In the genomic region with DNA sequence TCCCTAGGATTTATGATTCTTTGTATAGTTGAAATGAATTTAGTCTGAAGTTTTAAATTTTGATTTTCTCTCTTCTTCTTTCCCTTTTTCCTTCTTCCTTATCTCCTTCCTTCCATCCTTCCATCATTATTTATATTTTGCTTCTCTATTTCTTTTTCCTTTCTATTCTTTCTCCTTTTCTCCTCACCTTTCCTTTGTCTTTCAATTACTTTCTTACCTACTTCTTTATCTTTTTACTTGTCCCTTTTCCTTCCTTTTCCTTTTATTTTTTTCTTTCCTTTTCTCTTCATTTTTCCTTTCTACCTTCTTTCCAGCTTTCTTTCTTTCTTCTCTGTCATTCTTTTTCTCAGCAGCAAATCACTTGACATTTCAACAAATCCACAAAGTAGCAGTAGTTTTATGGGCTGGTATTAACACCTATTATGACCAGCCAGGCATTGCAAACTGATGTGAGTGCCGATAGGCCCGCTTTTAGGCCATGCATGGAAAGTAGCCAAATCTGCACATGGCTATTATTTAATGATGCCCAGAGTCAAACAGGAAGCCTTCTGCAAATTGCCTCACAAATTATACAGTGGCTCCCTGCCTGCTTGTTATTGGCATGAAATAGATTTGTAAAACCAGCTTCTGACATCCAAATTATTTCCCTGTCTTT, we compare ENCODE assay signal across 21 cellular contexts. TPM values are rescaled to one million over a fixed set of nuclear protein-coding genes. Genes with fewer than 3 reads are reported as not detected.
DNase-seq lines count a peak whose midpoint lies in the region; ATAC-seq, FAIRE-seq and TF ChIP-seq lines count a peak whose summit lies in the region.
"Had no signal": no experiment of that assay in that cellular context is flagged by ENCODE, and none has a peak within 500 bp of the region (broad histone marks: within the 10 kb centered on the region; RNA-seq: fewer than 3 reads in every experiment).

No MANE protein-coding gene starts in this region.

- CTCF ChIA-PET in HEK293 (lab: Yijun Ruan, JAX) (interaction anchor here (0.6 to 0.7 kb wide), 2 partner anchors 33 to 1111 kb away, joined by 3 read pairs; no protein-coding TSS in a partner anchor), K562 (lab: Yijun Ruan, JAX; ENCODE audit: low intra/inter-chr PET ratio) (no interaction called here)

- H3K9ac ChIP-seq in K562 (ENCODE audit: insufficient read depth in 1 of 2, low read depth in 2 of 2, low read length in 2 of 2) (no peak overlapping the region), trophoblast cell (ENCODE audit: low read length) (no peak overlapping the region)

- H4K12ac ChIP-seq in trophoblast cell (ENCODE audit: low read depth, low read length) = no peak overlapping the region

- FAIRE-seq in K562 (lab: Jason Lieb, UNC) (no peak), GM12892 (lab: Jason Lieb, UNC) (no peak)
- FAIRE-seq: HTR-8/SVneo had no signal

- in situ Hi-C loops in K562 (cut with MboI) = no loop called here

- 0% methylated on average over 2 of the region's 2 CpGs for WGBS in K562 (ENCODE audit: insufficient coverage, low coverage, missing lambda C conversion rate)
- WGBS in trophoblast cell (ENCODE audit: extremely low coverage, insufficient coverage, insufficient read length) = no CpG with 5 or more reads among the region's 2 CpGs

- H2AFZ ChIP-seq in K562 (ENCODE audit: low read depth, low read length) (no peak overlapping the region), trophoblast cell (ENCODE audit: insufficient read depth, low read length, poor library complexity) (no peak overlapping the region)

- H3K27ac ChIP-seq in HEK293 (ENCODE audit: extremely low read depth, low read depth, low read length) = no peak overlapping the region
- no peak overlapping the region for H3K27ac ChIP-seq in K562 (ENCODE audit: extremely low read depth, low read depth, low read length)
- H3K27ac ChIP-seq in trophoblast cell (ENCODE audit: low read depth, low read length) = no peak overlapping the region
- H3K27ac ChIP-seq: adrenal gland, foreskin keratinocyte, SK-N-MC, suprapubic skin had no signal

- no peak overlapping the region for H4K91ac ChIP-seq in trophoblast cell (ENCODE audit: low read depth, low read length)

- no peak for TF ChIP-seq POLR2A in K562 (conservative IDR thresholded peaks at IDR 0.05)
- no peak for TF ChIP-seq POLR2A in GM12892 (IDR thresholded peaks at IDR 0.05; ENCODE audit: low read depth, low read length)

- H3K9me3 ChIP-seq in BE2C (no peaks in the 10 kb centered on the region), HEK293 (ENCODE audit: control insufficient read depth, insufficient read depth, low read depth, low read length) (no peaks in the 10 kb centered on the region), K562 (replicated peaks; ENCODE audit: control insufficient read depth, insufficient read depth, low read depth, low read length) (no peaks in the 10 kb centered on the region), trophoblast cell (ENCODE audit: insufficient read depth, low read depth, low read length) (no peaks in the 10 kb centered on the region)
- H3K9me3 ChIP-seq: adrenal gland, MG63, suprapubic skin had no signal

- H2AK5ac ChIP-seq in trophoblast cell (ENCODE audit: low read length) = no peak overlapping the region

- no peaks in the 10 kb centered on the region for H3K79me1 ChIP-seq in trophoblast cell (ENCODE audit: low read length)

- H3K14ac ChIP-seq in trophoblast cell (ENCODE audit: low read length) = no peak overlapping the region

- H3K18ac ChIP-seq in trophoblast cell (ENCODE audit: low read length) = no peak overlapping the region

- intact Hi-C loops in K562 (cut with micrococcal nuclease) = no loop called here

- H3K4me3 ChIP-seq in BE2C (ENCODE audit: low read depth, low read length) = no peak overlapping the region
- H3K4me3 ChIP-seq in HEK293 (ENCODE audit: low read depth, low read length) = no peak overlapping the region
- no peak overlapping the region for H3K4me3 ChIP-seq in K562
- no peak overlapping the region for H3K4me3 ChIP-seq in trophoblast cell (ENCODE audit: low read depth, low read length)
- H3K4me3 ChIP-seq: adrenal gland, MG63, SK-N-MC, suprapubic skin had no signal

- DNase-seq in BE2C (peak; percentile 49), NCI-H2196 (lab: John Stamatoyannopoulos, UW; ENCODE audit: unreplicated experiment) (peak; percentile 83), K562 (ENCODE audit: extremely low read depth in 1 of 4, low spot score in 3 of 4) (no peak), trophoblast cell (no peak), GM12892 (ENCODE audit: insufficient read length) (no peak)
- DNase-seq: activated CD4-positive, alpha-beta memory T cell treated with anti-CD3 and anti-CD28 coated beads for 36 hours; adrenal gland; cerebellar nuclear complex; foreskin keratinocyte; left cardiac atrium; MG63; PC-3; stimulated activated CD4-positive, alpha-beta T cell treated with anti-CD3 and anti-CD28 coated beads, Interleukin-2, amount 100 ng/mL, for 48 hours; stimulated activated CD8-positive, alpha-beta memory T cell treated with anti-CD3 and anti-CD28 coated beads, Interleukin-4, amount 100 ng/mL, for 48 hours had no signal

- H3K79me2 ChIP-seq in K562 (ENCODE audit: control insufficient read depth, insufficient read depth, low read length) (no peaks in the 10 kb centered on the region), trophoblast cell (ENCODE audit: control insufficient read depth, insufficient read depth, low read length, poor library complexity) (no peaks in the 10 kb centered on the region)

- ATAC-seq in K562 (no peak), HG03354 (IDR thresholded peaks at IDR 0.05; ENCODE audit: poor library complexity, severe bottlenecking, unreplicated experiment) (no peak), HG03342 (IDR thresholded peaks at IDR 0.05; ENCODE audit: unreplicated experiment) (no peak)
- ATAC-seq: foreskin keratinocyte, HCT116, left cardiac atrium, PC-3 had no signal

- H2BK120ac ChIP-seq in trophoblast cell (ENCODE audit: insufficient read depth, low read length, poor library complexity) = no peak overlapping the region

- H3K4me2 ChIP-seq in K562 (ENCODE audit: insufficient read depth, low read length) (no peak overlapping the region), trophoblast cell (ENCODE audit: low read length) (no peak overlapping the region)

- TF ChIP-seq RAD21 in K562 (CRISPR knock-in tag; conservative IDR thresholded peaks at IDR 0.05 in 1 of 2, IDR thresholded peaks at IDR 0.05 in 1 of 2) = no peak

- no peak for TF ChIP-seq EP300 in K562 (IDR thresholded peaks at IDR 0.05; ENCODE audit: low read length)

- H3K4ac ChIP-seq in trophoblast cell (ENCODE audit: low read depth, low read length) = no peak overlapping the region

- H3K36me3 ChIP-seq in BE2C = no peaks in the 10 kb centered on the region
- no peaks in the 10 kb centered on the region for H3K36me3 ChIP-seq in HEK293 (ENCODE audit: control insufficient read depth in 2 of 2, insufficient read depth in 1 of 2, low read length in 2 of 2)
- H3K36me3 ChIP-seq in K562 (ENCODE audit: control insufficient read depth, insufficient read depth, low read length) = no peaks in the 10 kb centered on the region
- H3K36me3 ChIP-seq in trophoblast cell (ENCODE audit: control insufficient read depth in 1 of 2, insufficient read depth in 2 of 2, low read length in 2 of 2) = no peaks in the 10 kb centered on the region
- H3K36me3 ChIP-seq: adrenal gland, MG63, suprapubic skin had no signal

- no peak for TF ChIP-seq CTCF in BE2C (IDR thresholded peaks at IDR 0.05; ENCODE audit: low read depth, low read length)
- TF ChIP-seq CTCF in HEK293 (tag by site-specific recombination; IDR thresholded peaks at IDR 0.05) = no peak
- no peak for TF ChIP-seq CTCF in K562 (IDR thresholded peaks at IDR 0.05 in 2 of 3, conservative IDR thresholded peaks at IDR 0.05 in 1 of 3; ENCODE audit: insufficient read depth in 2 of 3, low read depth in 1 of 3, low read length in 3 of 3)

- POLR2A ChIA-PET in HEK293 (lab: Yijun Ruan, JAX) = no interaction called here
- POLR2A ChIA-PET in K562 (lab: Yijun Ruan, JAX) = interaction anchor here (0.5 kb wide), 1 partner anchor 387 kb away, joined by 3 read pairs; no protein-coding TSS in a partner anchor

- no TSS peak for BruUV-seq in K562 (replicated peaks; lab: Mats Ljungman, UMichigan)

- peaks cover 48% of the 10 kb centered on the region for H3K27me3 ChIP-seq in BE2C
- peaks cover 0 to 6% of the 10 kb centered on the region in 2 experiments; a peak in 3 of 5 replicates for H3K27me3 ChIP-seq in K562 (ENCODE audit: control insufficient read depth in 2 of 2, insufficient read depth in 2 of 2, low read length in 2 of 2)
- H3K27me3 ChIP-seq in trophoblast cell (ENCODE audit: insufficient read depth, low read length) = no peaks in the 10 kb centered on the region
- H3K27me3 ChIP-seq: foreskin keratinocyte, MG63, suprapubic skin had no signal

- no peak overlapping the region for H2BK5ac ChIP-seq in trophoblast cell (ENCODE audit: low read depth, low read length, poor library complexity)

- H4K20me1 ChIP-seq in K562 (replicated peaks; ENCODE audit: control insufficient read depth, insufficient read depth, low read length) = no peaks in the 10 kb centered on the region

- H4K8ac ChIP-seq in trophoblast cell (ENCODE audit: low read depth, low read length) = no peak overlapping the region

- no peak overlapping the region for H3K23ac ChIP-seq in trophoblast cell (ENCODE audit: low read length)

- H2BK12ac ChIP-seq in trophoblast cell (ENCODE audit: low read length) = no peak overlapping the region

- no peaks in the 10 kb centered on the region for H3K9me1 ChIP-seq in K562 (ENCODE audit: control insufficient read depth, insufficient read depth, low read length)

- H3K4me1 ChIP-seq in BE2C = no peaks in the 10 kb centered on the region
- H3K4me1 ChIP-seq in HEK293 (ENCODE audit: control insufficient read depth, insufficient read depth, low read length) = peaks cover 14% of the 10 kb centered on the region
- H3K4me1 ChIP-seq in K562 (replicated peaks in 1 of 2; ENCODE audit: control insufficient read depth in 2 of 2, insufficient read depth in 2 of 2, low read length in 2 of 2) = no peaks in the 10 kb centered on the region
- H3K4me1 ChIP-seq in trophoblast cell (ENCODE audit: control insufficient read depth in 1 of 2, insufficient read depth in 2 of 2, low read length in 2 of 2) = no peaks in the 10 kb centered on the region
- H3K4me1 ChIP-seq: suprapubic skin had no signal

RNA-seq across cellular contexts. Expression of a gene that starts 37.1 kb away (rescaled TPM):
- polyA plus RNA-seq in BE2C (2012; ENCODE audit: insufficient read depth, insufficient read length, low read depth) = 0.39 TPM
- total RNA-seq in K562 (2011; cell fraction: chromatin; rRNA removed; ENCODE audit: low replicate concordance) = 33.0 and 42.8 TPM in 2 replicates
- total RNA-seq in K562 (2011; cell fraction: nucleolus; rRNA removed) = 9.5 and 12.0 TPM in 2 replicates
- 15.3 and 17.5 TPM in 2 replicates for total RNA-seq in K562 (2011; cell fraction: nucleoplasm; rRNA removed)
- total RNA-seq in K562 (2014; rRNA removed) (13.3 and 14.2 TPM in 2 replicates), K562 (2014; rRNA removed; fragmentation: Illumina TruSeq; extraction: Trizol) (25.0 and 29.3 TPM in 2 replicates), K562 (2015; rRNA removed; fragmentation: Illumina TruSeq; extraction: Trizol) (26.2 and 27.5 TPM in 2 replicates), K562 (2021) (33.5 and 36.0 TPM in 2 replicates)
- polyA plus RNA-seq in K562 (2011; rRNA removed) (12.2 and 15.0 TPM in 2 replicates), K562 (2014; fragmentation: Illumina TruSeq; extraction: Trizol) (16.5 and 17.5 TPM in 2 replicates), K562 (2014; fragmentation: Nextera tagmentation; extraction: Ambion mirVana) (10 to 100 TPM in 1 of 2 experiments, 1 to 10 TPM in 1; 8.2 to 10.1 TPM), K562 (2014; rRNA removed) (10.1 and 10.4 TPM in 2 replicates)
- 4.2 and 7.2 TPM in 2 replicates for polyA plus RNA-seq in K562 (2011; cell fraction: cytosol; rRNA removed)
- 6.0 and 8.1 TPM in 2 replicates for polyA plus RNA-seq in K562 (2011; cell fraction: nucleus; rRNA removed)
- 14.5 and 14.6 TPM in 2 replicates for polyA plus RNA-seq in K562 (2012)
- 36.4 and 41.1 TPM in 2 replicates for polyA minus RNA-seq in K562 (2011; rRNA and poly(A)+ RNA removed)
- 12.2 and 16.9 TPM in 2 replicates for polyA minus RNA-seq in K562 (2011; cell fraction: cytosol; rRNA and poly(A)+ RNA removed)
- polyA minus RNA-seq in K562 (2011; cell fraction: nucleus; rRNA and poly(A)+ RNA removed) = 15.5 and 32.2 TPM in 2 replicates
- 1.3 and 1.4 TPM in 2 replicates for polyA plus RNA-seq in trophoblast cell (2013)
- 104 TPM for polyA plus RNA-seq in GM12892 (2012; ENCODE audit: missing spikeins)

Comparison
In these comparisons a context has a peak if more than half of its experiments do, and no peak if none do; other contexts are left out.
1. DNase-seq: peak in BE2C (single experiment) and NCI-H2196 (single experiment); none in K562 (0 of 4), trophoblast cell (0 of 2) and GM12892 (single experiment).